ENCODE assay signal across 10 cellular contexts in genomic region chr18:27298215-27298804, GRCh38.
DNase-seq lines count a peak whose midpoint lies in the region; ATAC-seq and TF ChIP-seq lines count a peak whose summit lies in the region.
"Had no signal": no experiment of that assay in that cellular context is flagged by ENCODE, and none has a peak within 500 bp of the region (broad histone marks: within the 10 kb centered on the region; RNA-seq: fewer than 3 reads in every experiment).

No MANE protein-coding gene starts in this region.

- no peak overlapping the region for H3K4me3 ChIP-seq in HCT116 (replicated peaks in 1 of 2; ENCODE audit: low read depth in 1 of 2, low read length in 2 of 2)
- H3K4me3 ChIP-seq in PC-3 (ENCODE audit: low read length): no peak overlapping the region
- no peak overlapping the region for H3K4me3 ChIP-seq in sigmoid colon
- H3K4me3 ChIP-seq: BLaER1 treated with 17β-estradiol and CSF1 and Interleukin-3, amounts not matched to agents 10 nM and 100 nM; cardiac muscle cell had no signal

- peaks cover 3% of the 10 kb centered on the region for H3K9me3 Mint-ChIP-seq in activated naive CD8-positive, alpha-beta T cell treated with anti-CD3 and anti-CD28 coated beads for 36 hours

- no peaks in the 10 kb centered on the region for H3F3A ChIP-seq in PC-3 (ENCODE audit: low read length, unreplicated experiment)

- no peaks in the 10 kb centered on the region for H3K36me3 Mint-ChIP-seq in activated naive CD8-positive, alpha-beta T cell treated with anti-CD3 and anti-CD28 coated beads for 36 hours

- peak; percentile 67 for TF ChIP-seq CTCF in 22Rv1 (IDR thresholded peaks at IDR 0.05)
- peak in 1 of 3 experiments; percentile 22; a peak in 1 of 6 replicates for TF ChIP-seq CTCF in HCT116 (IDR thresholded peaks at IDR 0.05 in 2 of 3, conservative IDR thresholded peaks at IDR 0.05 in 1 of 3; ENCODE audit: borderline replicate concordance in 1 of 3, insufficient read depth in 1 of 3, low read depth in 2 of 3, low read length in 2 of 3)
- TF ChIP-seq CTCF in PC-3 (conservative IDR thresholded peaks at IDR 0.05; ENCODE audit: low read depth, low read length): peak; percentile 55
- no peak for TF ChIP-seq CTCF in sigmoid colon (IDR thresholded peaks at IDR 0.05)

- H3K4me1 ChIP-seq in HCT116 (ENCODE audit: control insufficient read depth in 1 of 2, insufficient read depth in 2 of 2, low read length in 2 of 2) (no peaks in the 10 kb centered on the region), PC-3 (ENCODE audit: insufficient read depth, low read length) (no peaks in the 10 kb centered on the region), sigmoid colon (no peaks in the 10 kb centered on the region)
- H3K4me1 ChIP-seq: BLaER1 treated with 17β-estradiol and CSF1 and Interleukin-3, amounts not matched to agents 10 nM and 100 nM had no signal

- RAD21 ChIA-PET in HCT116 (lab: Charles Lee; ENCODE audit: low non-redundant PET in 1 of 2, low total read pairs in 2 of 2, uncharacterized antibody in 2 of 2, unreplicated experiment in 2 of 2): no interaction called here

- no peak overlapping the region for H2AFZ ChIP-seq in HCT116 (ENCODE audit: low read depth, low read length, poor library complexity, severe bottlenecking)
- H2AFZ ChIP-seq in PC-3 (ENCODE audit: low read length): no peak overlapping the region

- no peak for ATAC-seq in HCT116
- no peak for ATAC-seq in PC-3
- ATAC-seq in HG03378 (IDR thresholded peaks at IDR 0.05; ENCODE audit: unreplicated experiment): no peak

- no peak overlapping the region for H3K4me2 ChIP-seq in HCT116 (ENCODE audit: low read length)
- H3K4me2 ChIP-seq in PC-3 (ENCODE audit: low read length): no peak overlapping the region
- H3K4me2 ChIP-seq: BLaER1 treated with 17β-estradiol and CSF1 and Interleukin-3, amounts not matched to agents 10 nM and 100 nM had no signal

- H3K27ac ChIP-seq in 22Rv1 (no peak overlapping the region), HCT116 (ENCODE audit: low read depth, low read length) (no peak overlapping the region), PC-3 (ENCODE audit: low read length) (no peak overlapping the region), sigmoid colon (no peak overlapping the region)
- H3K27ac ChIP-seq: BLaER1 treated with 17β-estradiol and CSF1 and Interleukin-3, amounts not matched to agents 10 nM and 100 nM; cardiac muscle cell had no signal

- H3K4me1 Mint-ChIP-seq in activated naive CD8-positive, alpha-beta T cell treated with anti-CD3 and anti-CD28 coated beads for 36 hours: no peaks in the 10 kb centered on the region

- no peak overlapping the region for H3K4me3 Mint-ChIP-seq in activated naive CD8-positive, alpha-beta T cell treated with anti-CD3 and anti-CD28 coated beads for 36 hours

- TF ChIP-seq POLR2A in HCT116 (IDR thresholded peaks at IDR 0.05; ENCODE audit: borderline replicate concordance, extremely low read depth, insufficient read depth, insufficient read length) (no peak), sigmoid colon (IDR thresholded peaks at IDR 0.05) (no peak)

- TF ChIP-seq EP300 in sigmoid colon (IDR thresholded peaks at IDR 0.05): no peak

- H3K9me3 ChIP-seq in HCT116 (ENCODE audit: control insufficient read depth in 1 of 2, insufficient read depth in 1 of 2, low read depth in 1 of 2, low read length in 2 of 2) (no peaks in the 10 kb centered on the region; a peak in 1 of 4 replicates), PC-3 (ENCODE audit: low read length) (no peaks in the 10 kb centered on the region), sigmoid colon (no peaks in the 10 kb centered on the region)
- H3K9me3 ChIP-seq: BLaER1 treated with 17β-estradiol and CSF1 and Interleukin-3, amounts not matched to agents 10 nM and 100 nM had no signal

- 70 to 75% methylated on average over 4 of the region's 4 CpGs for WGBS in sigmoid colon, 2 donors

- DNase-seq in HCT116 (ENCODE audit: low read depth, low spot score) (no peak), PC-3 (peak; percentile 25), iPS DF 4.7 (ENCODE audit: extremely low read depth, low spot score) (peak; percentile 33), sigmoid colon (no peak), ecto neural progenitor cell (ENCODE audit: low spot score) (no peak)
- DNase-seq in activated naive CD8-positive, alpha-beta T cell treated with anti-CD3 and anti-CD28 coated beads for 36 hours: no peak

- H3K79me2 ChIP-seq in HCT116 (ENCODE audit: insufficient read depth, low read length) (no peaks in the 10 kb centered on the region), PC-3 (ENCODE audit: low read length) (no peaks in the 10 kb centered on the region)

- H3K27me3 ChIP-seq in HCT116 (ENCODE audit: insufficient read depth, low read length): no peaks in the 10 kb centered on the region
- H3K27me3 ChIP-seq in PC-3 (ENCODE audit: low read length): peaks cover 46% of the 10 kb centered on the region
- no peaks in the 10 kb centered on the region for H3K27me3 ChIP-seq in sigmoid colon
- H3K27me3 ChIP-seq: BLaER1 treated with 17β-estradiol and CSF1 and Interleukin-3, amounts not matched to agents 10 nM and 100 nM; cardiac muscle cell had no signal

- BruUV-seq in HCT116 (replicated peaks; lab: Mats Ljungman, UMichigan) (no TSS peak), PC-3 (replicated peaks; lab: Mats Ljungman, UMichigan) (no TSS peak)

- no peak overlapping the region for H3K9ac ChIP-seq in HCT116 (ENCODE audit: low read length)
- H3K9ac ChIP-seq in PC-3 (ENCODE audit: low read length): no peak overlapping the region
- H3K9ac ChIP-seq: BLaER1 treated with 17β-estradiol and CSF1 and Interleukin-3, amounts not matched to agents 10 nM and 100 nM had no signal

- peak; percentile 10; the same call in 1 of the 2 replicates for TF ChIP-seq RAD21 in HCT116 (IDR thresholded peaks at IDR 0.05; ENCODE audit: low read depth)

- H3K27me3 Mint-ChIP-seq in activated naive CD8-positive, alpha-beta T cell treated with anti-CD3 and anti-CD28 coated beads for 36 hours: no peaks in the 10 kb centered on the region

- intact Hi-C loops in HCT116 (cut with micrococcal nuclease) (loop anchor here (10.0 kb wide), 1 partner anchor 274 kb away; no protein-coding TSS in a partner anchor), PC-3 (cut with micrococcal nuclease) (loop anchor here (1.0 kb wide), 1 partner anchor 280 kb away; no protein-coding TSS in a partner anchor), sigmoid colon (cut with DNase I) (no loop called here)

- H3K9me2 ChIP-seq in HCT116 (ENCODE audit: insufficient read depth): no peaks in the 10 kb centered on the region
- no peaks in the 10 kb centered on the region for H3K9me2 ChIP-seq in PC-3 (replicated peaks; ENCODE audit: low read length)

- CTCF ChIA-PET in HCT116 (lab: Charles Lee) (interaction anchor here (1.3 kb wide), 1 partner anchor 280 kb away, joined by 7 read pairs; no protein-coding TSS in a partner anchor), PC-3 (lab: Charles Lee) (interaction anchor here (0.6 kb wide), 1 partner anchor 280 kb away, joined by 3 read pairs; no protein-coding TSS in a partner anchor)

- H4K20me1 ChIP-seq in HCT116 (ENCODE audit: insufficient read depth): no peaks in the 10 kb centered on the region
- H4K20me1 ChIP-seq in PC-3 (ENCODE audit: low read length): no peaks in the 10 kb centered on the region
- H4K20me1 ChIP-seq: BLaER1 treated with 17β-estradiol and CSF1 and Interleukin-3, amounts not matched to agents 10 nM and 100 nM had no signal

- POLR2A ChIA-PET in HCT116 (lab: Charles Lee) (no interaction called here), PC-3 (lab: Charles Lee; ENCODE audit: unreplicated experiment) (no interaction called here)

- H3K27ac Mint-ChIP-seq in activated naive CD8-positive, alpha-beta T cell treated with anti-CD3 and anti-CD28 coated beads for 36 hours: no peak overlapping the region

- H3K36me3 ChIP-seq in HCT116 (ENCODE audit: control insufficient read depth in 1 of 2, insufficient read depth in 2 of 2, low read length in 2 of 2) (no peaks in the 10 kb centered on the region), PC-3 (ENCODE audit: low read depth, low read length) (no peaks in the 10 kb centered on the region), sigmoid colon (no peaks in the 10 kb centered on the region)
- H3K36me3 ChIP-seq: BLaER1 treated with 17β-estradiol and CSF1 and Interleukin-3, amounts not matched to agents 10 nM and 100 nM; cardiac muscle cell had no signal

TF ChIP-seq in HCT116, 20 proteins besides CTCF, POLR2A, EP300 and RAD21 (continues in another document):
- TF ChIP-seq CEBPB (IDR thresholded peaks at IDR 0.05; ENCODE audit: low read depth) (no peak), TCF7L2 (IDR thresholded peaks at IDR 0.05; ENCODE audit: borderline replicate concordance, extremely low read depth, insufficient read depth, insufficient read length) (no peak), YY1 (IDR thresholded peaks at IDR 0.05; ENCODE audit: extremely low read depth, insufficient replicate concordance, low read depth, low read length) (no peak), ZBTB33 (IDR thresholded peaks at IDR 0.05; ENCODE audit: extremely low read depth, insufficient replicate concordance, low read length) (no peak)

Comparison
In these comparisons a context has a peak if more than half of its experiments do, and no peak if none do; other contexts are left out.
1. CTCF ChIP-seq: peak in 22Rv1 (single experiment) and PC-3 (single experiment); none in sigmoid colon (0 of 4).
2. DNase-seq: peak in PC-3 (single experiment) and iPS DF 4.7 (single experiment); none in HCT116 (single experiment), sigmoid colon (single experiment), ecto neural progenitor cell (single experiment) and activated naive CD8-positive, alpha-beta T cell treated with anti-CD3 and anti-CD28 coated beads for 36 hours (single experiment).